Comparison of ENCODE assay signal across 1 cellular context in genomic region chr10:100362570-100363496, GRCh38.
TF ChIP-seq lines count a peak whose summit lies in the region.

No MANE protein-coding gene starts in this region.

TF ChIP-seq in H1, 55 proteins besides CTCF, POLR2A, EP300 and RAD21:
- TF ChIP-seq KDM5A (IDR thresholded peaks at IDR 0.05; ENCODE audit: low read length), result no peak
- TF ChIP-seq CTBP2 (IDR thresholded peaks at IDR 0.05; ENCODE audit: borderline replicate concordance, insufficient read depth, insufficient read length, low read length), result no peak
- TF ChIP-seq POLR2AphosphoS5 (IDR thresholded peaks at IDR 0.05; ENCODE audit: low read depth, low read length), result peak; percentile 11; the same call in 1 of the 2 replicates
- no peak for TF ChIP-seq BRCA1 (IDR thresholded peaks at IDR 0.05; ENCODE audit: low read depth, low read length)
- TF ChIP-seq CBX8 (IDR thresholded peaks at IDR 0.05; ENCODE audit: borderline replicate concordance, low read depth, low read length), result no peak
